ENCODE assay signal across 9 cellular contexts in genomic region chr19:17346109-17346671, GRCh38. TPM values are rescaled to one million over a fixed set of nuclear protein-coding genes. Genes with fewer than 3 reads are reported as not detected.
DNase-seq lines count a peak whose midpoint lies in the region; ATAC-seq, FAIRE-seq and TF ChIP-seq lines count a peak whose summit lies in the region.
"Had no signal": no experiment of that assay in that cellular context is flagged by ENCODE, and none has a peak within 500 bp of the region (broad histone marks: within the 10 kb centered on the region; RNA-seq: fewer than 3 reads in every experiment).

No MANE protein-coding gene starts in this region.

- no peak for TF ChIP-seq POLR2A in gastroesophageal sphincter (IDR thresholded peaks at IDR 0.05)

- peak; percentile 57 for DNase-seq in EL
- peak; percentile 70 for DNase-seq in HT1080 (ENCODE audit: low read depth)
- no peak for DNase-seq in RWPE2 (ENCODE audit: low spot score)
- DNase-seq in activated T-helper 2 cell treated with anti-CD3 and anti-CD28 coated beads, Interferon-gamma antibody, Interleukin-2, Interleukin-4, amounts not matched to agents 10 μg/mL and 5 μg/mL and 100 μg/mL, durations not matched to agents 14 hours and 24 hours and 36 hours (ENCODE audit: low spot score): peak; percentile 70
- DNase-seq in pancreas: peak in 5 of 6 donors; percentile 51 to 91 (median 74)
- DNase-seq in upper lobe of right lung: peak; percentile 87

- H3K27ac ChIP-seq in RWPE2 (ENCODE audit: poor library complexity, severe bottlenecking) (no peak overlapping the region), gastroesophageal sphincter (peak overlapping the region in 3 of 4 donors; percentile 28 to 64 (median 55)), pancreas (no peak overlapping the region), upper lobe of right lung (no peak overlapping the region)

- peaks cover 7% of the 10 kb centered on the region for H3K4me1 Mint-ChIP-seq in activated T-helper 2 cell treated with anti-CD3 and anti-CD28 coated beads, Interferon-gamma antibody, Interleukin-2, Interleukin-4, amounts not matched to agents 10 μg/mL and 5 μg/mL and 100 μg/mL, durations not matched to agents 14 hours and 24 hours and 36 hours (ENCODE audit: low read depth)

- intact Hi-C loops in activated T-helper 2 cell treated with anti-CD3 and anti-CD28 coated beads, Interferon-gamma antibody, Interleukin-2, Interleukin-4, amounts not matched to agents 10 μg/mL and 5 μg/mL and 100 μg/mL, durations not matched to agents 14 hours and 24 hours and 36 hours (cut with micrococcal nuclease): loop anchor here (1.0 to 5.0 kb wide), 2 partner anchors 40 to 121 kb away; no protein-coding TSS in a partner anchor
- intact Hi-C loops in pancreas (cut with DNase I) (loop anchor here in 1 of 3 donors (5.0 kb wide), 1 partner anchor 121 kb away; no protein-coding TSS in a partner anchor), upper lobe of right lung (cut with DNase I) (loop anchor here (5.0 kb wide), 1 partner anchor 41 kb away; no protein-coding TSS in a partner anchor)

- TF ChIP-seq CTCF in RWPE2 (IDR thresholded peaks at IDR 0.05; ENCODE audit: poor library complexity, severe bottlenecking) (peak; percentile 94), gastroesophageal sphincter (IDR thresholded peaks at IDR 0.05) (peak in 3 of 4 experiments; percentile 90 to 97 (median 94)), pancreas (IDR thresholded peaks at IDR 0.05) (peak; percentile 93 to 95 (median 94)), upper lobe of right lung (IDR thresholded peaks at IDR 0.05) (peak; percentile 98)

- H3K4me3 ChIP-seq in RWPE2 (ENCODE audit: severe bottlenecking) (no peak overlapping the region), gastroesophageal sphincter (no peak overlapping the region), pancreas (no peak overlapping the region), upper lobe of right lung (no peak overlapping the region)

- no peaks in the 10 kb centered on the region for H3K4me1 ChIP-seq in RWPE2 (ENCODE audit: insufficient read depth, poor library complexity, severe bottlenecking)
- H3K4me1 ChIP-seq in gastroesophageal sphincter: peaks cover 0 to 36% (median 0%) of the 10 kb centered on the region in 3 donors
- no peaks in the 10 kb centered on the region for H3K4me1 ChIP-seq in pancreas
- H3K4me1 ChIP-seq in upper lobe of right lung: peaks cover 12% of the 10 kb centered on the region

- no peaks in the 10 kb centered on the region for H3K9me3 ChIP-seq in RWPE2 (ENCODE audit: severe bottlenecking)
- no peaks in the 10 kb centered on the region for H3K9me3 ChIP-seq in gastroesophageal sphincter
- no peaks in the 10 kb centered on the region for H3K9me3 ChIP-seq in pancreas
- H3K9me3 ChIP-seq in upper lobe of right lung: no peaks in the 10 kb centered on the region

- 7% methylated on average over 17 of the region's 24 CpGs; no CpG with 5 or more reads in 1 of the 2 donors for WGBS in gastroesophageal sphincter (ENCODE audit: low coverage in 1 of 2), 2 donors
- 14 to 19% methylated on average over 17 to 24 of the region's 24 CpGs for WGBS in pancreas, 2 donors

- H3K4me3 Mint-ChIP-seq in activated T-helper 2 cell treated with anti-CD3 and anti-CD28 coated beads, Interferon-gamma antibody, Interleukin-2, Interleukin-4, amounts not matched to agents 10 μg/mL and 5 μg/mL and 100 μg/mL, durations not matched to agents 14 hours and 24 hours and 36 hours (ENCODE audit: low read depth): no peak overlapping the region

- peaks cover 11% of the 10 kb centered on the region for H3K27me3 Mint-ChIP-seq in activated T-helper 2 cell treated with anti-CD3 and anti-CD28 coated beads, Interferon-gamma antibody, Interleukin-2, Interleukin-4, amounts not matched to agents 10 μg/mL and 5 μg/mL and 100 μg/mL, durations not matched to agents 14 hours and 24 hours and 36 hours (ENCODE audit: low read depth)

- H3K27me3 ChIP-seq in RWPE2 (ENCODE audit: insufficient read depth, poor library complexity, severe bottlenecking): no peaks in the 10 kb centered on the region
- H3K27me3 ChIP-seq in gastroesophageal sphincter: peaks cover 28% of the 10 kb centered on the region
- no peaks in the 10 kb centered on the region for H3K27me3 ChIP-seq in pancreas
- no peaks in the 10 kb centered on the region for H3K27me3 ChIP-seq in upper lobe of right lung

- TF ChIP-seq EP300 in gastroesophageal sphincter (IDR thresholded peaks at IDR 0.05): no peak

- no peak overlapping the region for H3K27ac Mint-ChIP-seq in activated T-helper 2 cell treated with anti-CD3 and anti-CD28 coated beads, Interferon-gamma antibody, Interleukin-2, Interleukin-4, amounts not matched to agents 10 μg/mL and 5 μg/mL and 100 μg/mL, durations not matched to agents 14 hours and 24 hours and 36 hours

- no peaks in the 10 kb centered on the region for H3K9me3 Mint-ChIP-seq in activated T-helper 2 cell treated with anti-CD3 and anti-CD28 coated beads, Interferon-gamma antibody, Interleukin-2, Interleukin-4, amounts not matched to agents 10 μg/mL and 5 μg/mL and 100 μg/mL, durations not matched to agents 14 hours and 24 hours and 36 hours

- H3K36me3 ChIP-seq in RWPE2 (ENCODE audit: low read depth): peaks cover 8% of the 10 kb centered on the region; the same call in 1 of the 2 replicates
- peaks cover 0 to 14% of the 10 kb centered on the region in 2 donors for H3K36me3 ChIP-seq in gastroesophageal sphincter
- no peaks in the 10 kb centered on the region for H3K36me3 ChIP-seq in pancreas
- no peaks in the 10 kb centered on the region for H3K36me3 ChIP-seq in upper lobe of right lung

- FAIRE-seq in pancreas (lab: Jason Lieb, UNC): no peak
- FAIRE-seq: colon had no signal

- peak; percentile 88 for ATAC-seq in RWPE2 (ENCODE audit: low read depth)
- ATAC-seq in gastroesophageal sphincter: peak; percentile 78
- peak; percentile 79 to 97 (median 93) for ATAC-seq in pancreas
- peak; percentile 95 for ATAC-seq in upper lobe of right lung
- no peak for ATAC-seq in HG02759 (IDR thresholded peaks at IDR 0.05; ENCODE audit: unreplicated experiment)

- H3K36me3 Mint-ChIP-seq in activated T-helper 2 cell treated with anti-CD3 and anti-CD28 coated beads, Interferon-gamma antibody, Interleukin-2, Interleukin-4, amounts not matched to agents 10 μg/mL and 5 μg/mL and 100 μg/mL, durations not matched to agents 14 hours and 24 hours and 36 hours (ENCODE audit: low read depth): peaks cover 4% of the 10 kb centered on the region

RNA-seq across cellular contexts. Expression of gene GTPBP3, which starts 8.8 kb away (rescaled TPM):
- total RNA-seq in HT1080 (2014; rRNA removed; shearing (Covaris generic)): 38.2 and 43.3 TPM in 2 replicates
- 20.2 and 28.9 TPM in 2 replicates for polyA plus RNA-seq in HT1080 (2015; cell fraction: cytosol; rRNA removed)
- polyA plus RNA-seq in HT1080 (2015; cell fraction: nucleus; rRNA removed): 63.3 and 65.0 TPM in 2 replicates
- total RNA-seq in activated T-helper 2 cell treated with anti-CD3 and anti-CD28 coated beads, Interferon-gamma antibody, Interleukin-2, Interleukin-4, amounts not matched to agents 10 μg/mL and 5 μg/mL and 100 μg/mL, durations not matched to agents 14 hours and 24 hours and 36 hours: 62.5 and 66.5 TPM in 2 replicates
- total RNA-seq in gastroesophageal sphincter (10 to 100 TPM in 3 of 4 donors, 1 to 10 TPM in 1; 9.3 to 20.2 (median 15.6) TPM), pancreas (10 to 100 TPM in 3 of 6 donors, 1 to 10 TPM in 3; 9.1 to 15.2 (median 11.2) TPM), upper lobe of right lung (17.7 TPM)
- polyA plus RNA-seq in pancreas: 10 to 100 TPM; 17.9 to 28.2 TPM

RNA-seq across cellular contexts. Expression of gene ANO8, which starts 11.5 kb away (rescaled TPM):
- total RNA-seq in HT1080 (2014; rRNA removed; shearing (Covaris generic)): 2.1 and 2.3 TPM in 2 replicates
- 2.8 TPM in 2 replicates for polyA plus RNA-seq in HT1080 (2015; cell fraction: cytosol; rRNA removed)
- 11.7 and 12.2 TPM in 2 replicates for polyA plus RNA-seq in HT1080 (2015; cell fraction: nucleus; rRNA removed)
- 9.2 and 9.4 TPM in 2 replicates for total RNA-seq in activated T-helper 2 cell treated with anti-CD3 and anti-CD28 coated beads, Interferon-gamma antibody, Interleukin-2, Interleukin-4, amounts not matched to agents 10 μg/mL and 5 μg/mL and 100 μg/mL, durations not matched to agents 14 hours and 24 hours and 36 hours
- total RNA-seq in gastroesophageal sphincter (1 to 10 TPM; 1.3 to 6.2 (median 4.2) TPM), pancreas (10 to 100 TPM in 1 of 6 donors, 1 to 10 TPM in 5; 4.9 to 10.2 (median 5.4) TPM), upper lobe of right lung (14.6 TPM)
- polyA plus RNA-seq in pancreas: 10 to 100 TPM in 1 of 2 donors, 1 to 10 TPM in 1; 7.1 to 19.0 TPM

RNA-seq across cellular contexts. Expression of gene PLVAP, which starts 31.0 kb away (rescaled TPM):
- total RNA-seq in HT1080 (2014; rRNA removed; shearing (Covaris generic)): not detected in 2 replicates
- polyA plus RNA-seq in HT1080 (2015; cell fraction: cytosol; rRNA removed): not detected in 2 replicates
- not detected in 2 replicates for polyA plus RNA-seq in HT1080 (2015; cell fraction: nucleus; rRNA removed)
- not detected in 2 replicates for total RNA-seq in activated T-helper 2 cell treated with anti-CD3 and anti-CD28 coated beads, Interferon-gamma antibody, Interleukin-2, Interleukin-4, amounts not matched to agents 10 μg/mL and 5 μg/mL and 100 μg/mL, durations not matched to agents 14 hours and 24 hours and 36 hours
- total RNA-seq in gastroesophageal sphincter: 100 to 1,000 TPM in 1 of 4 donors, 10 to 100 TPM in 3; 41.4 to 110 (median 67.9) TPM
- total RNA-seq in pancreas: 10 to 100 TPM; 32.0 to 86.5 (median 58.4) TPM
- polyA plus RNA-seq in pancreas: 10 to 100 TPM; 70.5 to 87.6 TPM
- total RNA-seq in upper lobe of right lung: 174 TPM

RNA-seq across cellular contexts. Expression of gene DDA1, which starts 36.8 kb away (rescaled TPM):
- 33.0 and 48.1 TPM in 2 replicates for total RNA-seq in HT1080 (2014; rRNA removed; shearing (Covaris generic))
- polyA plus RNA-seq in HT1080 (2015; cell fraction: cytosol; rRNA removed): 33.9 and 46.1 TPM in 2 replicates
- 21.0 and 27.4 TPM in 2 replicates for polyA plus RNA-seq in HT1080 (2015; cell fraction: nucleus; rRNA removed)
- total RNA-seq in activated T-helper 2 cell treated with anti-CD3 and anti-CD28 coated beads, Interferon-gamma antibody, Interleukin-2, Interleukin-4, amounts not matched to agents 10 μg/mL and 5 μg/mL and 100 μg/mL, durations not matched to agents 14 hours and 24 hours and 36 hours: 37.1 and 39.2 TPM in 2 replicates
- 10 to 100 TPM; 13.2 to 58.5 (median 19.9) TPM for total RNA-seq in gastroesophageal sphincter
- total RNA-seq in pancreas: 10 to 100 TPM in 3 of 6 donors, 1 to 10 TPM in 3; 6.1 to 12.4 (median 9.3) TPM
- polyA plus RNA-seq in pancreas: 10 to 100 TPM; 21.4 to 25.4 TPM
- 30.4 TPM for total RNA-seq in upper lobe of right lung

RNA-seq across cellular contexts. Expression of gene MRPL34, which starts 40.5 kb away (rescaled TPM):
- 111 and 122 TPM in 2 replicates for total RNA-seq in HT1080 (2014; rRNA removed; shearing (Covaris generic))
- 83.6 and 87.2 TPM in 2 replicates for polyA plus RNA-seq in HT1080 (2015; cell fraction: cytosol; rRNA removed)
- 35.0 and 37.4 TPM in 2 replicates for polyA plus RNA-seq in HT1080 (2015; cell fraction: nucleus; rRNA removed)
- total RNA-seq in activated T-helper 2 cell treated with anti-CD3 and anti-CD28 coated beads, Interferon-gamma antibody, Interleukin-2, Interleukin-4, amounts not matched to agents 10 μg/mL and 5 μg/mL and 100 μg/mL, durations not matched to agents 14 hours and 24 hours and 36 hours: 92.0 and 95.7 TPM in 2 replicates
- total RNA-seq in gastroesophageal sphincter: 100 to 1,000 TPM in 3 of 4 donors, 10 to 100 TPM in 1; 95.0 to 175 (median 113) TPM
- total RNA-seq in pancreas: 10 to 100 TPM; 32.4 to 41.9 (median 37.1) TPM
- 10 to 100 TPM; 42.9 to 78.1 TPM for polyA plus RNA-seq in pancreas
- total RNA-seq in upper lobe of right lung: 84.9 TPM

Comparison
In these comparisons a context has a peak if more than half of its experiments do, and no peak if none do; other contexts are left out.
1. H3K27ac ChIP-seq: peak in gastroesophageal sphincter (3 of 4); none in RWPE2 (single experiment), pancreas (0 of 4) and upper lobe of right lung (single experiment).
2. RNA of gene PLVAP, which starts 31.0 kb away (total RNA-seq): 174 TPM in upper lobe of right lung (single experiment), 41.4 to 110 TPM in gastroesophageal sphincter and 32.0 to 86.5 TPM in pancreas; not detected in activated T-helper 2 cell treated with anti-CD3 and anti-CD28 coated beads, Interferon-gamma antibody, Interleukin-2, Interleukin-4, amounts not matched to agents 10 μg/mL and 5 μg/mL and 100 μg/mL, durations not matched to agents 14 hours and 24 hours and 36 hours and not detected in HT1080; every median in the first group is over 10 times any median in the second.
3. Peak in every context shown above with its lines, with median percentiles within 50 percentile points of each other: CTCF ChIP-seq.